Comparison of ENCODE assay signal across 15 cellular contexts in genomic region chr4:7800410-7800809, GRCh38.
DNase-seq lines count a peak whose midpoint lies in the region; ATAC-seq, FAIRE-seq and TF ChIP-seq lines count a peak whose summit lies in the region.
"Had no signal": no experiment of that assay in that cellular context is flagged by ENCODE, and none has a peak within 500 bp of the region (broad histone marks: within the 10 kb centered on the region; RNA-seq: fewer than 3 reads in every experiment).

No MANE protein-coding gene starts in this region.

- H3K4me1 Mint-ChIP-seq in GM23338: peaks cover 24% of the 10 kb centered on the region
- H3K4me1 Mint-ChIP-seq in WTC11: peaks cover 14% of the 10 kb centered on the region
- peaks cover 5 to 18% (median 14%) of the 10 kb centered on the region in 7 donors for H3K4me1 Mint-ChIP-seq in naive thymus-derived CD4-positive, alpha-beta T cell

- H4K91ac ChIP-seq in mesenchymal stem cell (ENCODE audit: low read length): no peak overlapping the region

- no peak overlapping the region for H3K27ac ChIP-seq in GM23338 (ENCODE audit: low read depth)
- H3K27ac ChIP-seq in mesenchymal stem cell (ENCODE audit: low read length, poor library complexity, severe bottlenecking): no peak overlapping the region
- no peak overlapping the region for H3K27ac ChIP-seq in HepG2 (ENCODE audit: extremely low read length, insufficient read depth, low read length)
- H3K27ac ChIP-seq in naive thymus-derived CD4-positive, alpha-beta T cell (ENCODE audit: low read depth, low read length): no peak overlapping the region
- H3K27ac ChIP-seq: BLaER1 treated with 17β-estradiol and CSF1 and Interleukin-3, amounts not matched to agents 10 nM and 100 nM had no signal

- WGBS in mesenchymal stem cell: 93% methylated on average over 22 of the region's 22 CpGs
- WGBS in HepG2 (ENCODE audit: low lambda C conversion rate): 97% methylated on average over 22 of the region's 22 CpGs

- no peak for TF ChIP-seq POLR2A in HepG2 (IDR thresholded peaks at IDR 0.05; ENCODE audit: insufficient read depth in 1 of 2, low read depth in 2 of 2, low read length in 2 of 2)

- no peak overlapping the region for H3K4me3 Mint-ChIP-seq in GM23338
- no peak overlapping the region for H3K4me3 Mint-ChIP-seq in WTC11
- no peak overlapping the region for H3K4me3 Mint-ChIP-seq in naive thymus-derived CD4-positive, alpha-beta T cell
- H3K4me3 Mint-ChIP-seq: CD4-positive, CD25-positive, alpha-beta regulatory T cell had no signal

- H3K36me3 Mint-ChIP-seq in GM23338 (ENCODE audit: low read depth) (peaks cover 34% of the 10 kb centered on the region), WTC11 (peaks cover 35% of the 10 kb centered on the region)
- peaks cover 10 to 39% (median 34%) of the 10 kb centered on the region in 5 donors for H3K36me3 Mint-ChIP-seq in naive thymus-derived CD4-positive, alpha-beta T cell

- H3K23ac ChIP-seq in mesenchymal stem cell (ENCODE audit: low read length in 2 of 2): no peak overlapping the region

- H3K9me3 Mint-ChIP-seq in GM23338 (peaks cover 6% of the 10 kb centered on the region), WTC11 (peaks cover 13% of the 10 kb centered on the region)
- H3K9me3 Mint-ChIP-seq in naive thymus-derived CD4-positive, alpha-beta T cell: peaks cover 0 to 2% (median 0%) of the 10 kb centered on the region in 11 donors
- H3K9me3 Mint-ChIP-seq: CD4-positive, CD25-positive, alpha-beta regulatory T cell had no signal

- TF ChIP-seq RAD21 in HepG2 (CRISPR knock-in tag; IDR thresholded peaks at IDR 0.05): no peak

- no peaks in the 10 kb centered on the region for H3F3A ChIP-seq in GM23338 (replicated peaks; ENCODE audit: low read depth)

- peaks cover 7% of the 10 kb centered on the region for H3K4me1 ChIP-seq in GM23338 (ENCODE audit: insufficient read depth)
- peaks cover 8% of the 10 kb centered on the region for H3K4me1 ChIP-seq in mesenchymal stem cell (ENCODE audit: control insufficient read depth, insufficient read depth, low read depth, low read length)
- H3K4me1 ChIP-seq in HepG2 (ENCODE audit: insufficient read depth, low read length): peaks cover 18% of the 10 kb centered on the region
- no peaks in the 10 kb centered on the region for H3K4me1 ChIP-seq in naive thymus-derived CD4-positive, alpha-beta T cell (ENCODE audit: control insufficient read depth in 2 of 2, insufficient read depth in 2 of 2, low read length in 2 of 2)

- ATAC-seq in GM23338 (no peak), WTC11 (no peak), GM18867 (IDR thresholded peaks at IDR 0.05; ENCODE audit: unreplicated experiment) (no peak), HepG2 (no peak)
- no peak for ATAC-seq in naive thymus-derived CD4-positive, alpha-beta T cell

- H3K9me2 ChIP-seq in GM23338 (ENCODE audit: insufficient read depth): no peaks in the 10 kb centered on the region

- CTCF ChIA-PET in WTC11 (lab: Charles Lee) (interaction anchor here (0.6 to 3.7 kb wide), 5 partner anchors 8 to 368 kb away, joined by 3 to 41 read pairs (median 6); no protein-coding TSS in a partner anchor), HepG2 (lab: Yijun Ruan, JAX; ENCODE audit: low intra/inter-chr PET ratio, low total read pairs) (no interaction called here)
- CTCF ChIA-PET in naive thymus-derived CD4-positive, alpha-beta T cell (lab: Charles Lee): interaction anchor here (0.8 to 2.3 kb wide), 3 partner anchors 32 to 608 kb away, joined by 3 to 17 read pairs (median 3); partner anchors contain the start of gene SORCS2

- H2BK12ac ChIP-seq in mesenchymal stem cell (ENCODE audit: low read length in 2 of 2): no peak overlapping the region

- no peak overlapping the region for H2AFZ ChIP-seq in GM23338
- no peak overlapping the region for H2AFZ ChIP-seq in mesenchymal stem cell (ENCODE audit: low read depth, low read length)
- no peak overlapping the region for H2AFZ ChIP-seq in HepG2 (ENCODE audit: low read length)

- H3K18ac ChIP-seq in mesenchymal stem cell (ENCODE audit: low read depth in 1 of 2, low read length in 2 of 2): no peak overlapping the region

- intact Hi-C loops in posterior vena cava (cut with DNase I) (loop anchor here (5.0 to 10.0 kb wide), 3 partner anchors 38 to 782 kb away; partner anchors contain the start of gene GPR78 (in 1 of the 2)), HepG2 (cut with micrococcal nuclease; ENCODE audit: unreplicated experiment) (no loop called here)
- intact Hi-C loops in naive thymus-derived CD4-positive, alpha-beta T cell (cut with micrococcal nuclease): loop anchor here (5.0 to 10.0 kb wide), 4 partner anchors 67 to 276 kb away; no protein-coding TSS in a partner anchor

- POLR2A ChIA-PET in WTC11 (lab: Charles Lee) (no interaction called here), HepG2 (lab: Yijun Ruan, JAX) (no interaction called here)
- POLR2A ChIA-PET in naive thymus-derived CD4-positive, alpha-beta T cell (lab: Charles Lee): no interaction called here

- H3K27ac Mint-ChIP-seq in GM23338 (peak overlapping the region; percentile 1; the same call in 1 of the 2 replicates), WTC11 (0 out of 2 replicates have a peak overlapping the region, but pooled peaks have one; percentile 14)
- H3K27ac Mint-ChIP-seq in naive thymus-derived CD4-positive, alpha-beta T cell: peak overlapping the region in 1 of 9 donors; percentile 11

- H3K79me2 ChIP-seq in GM23338 (replicated peaks; ENCODE audit: insufficient read depth): no peaks in the 10 kb centered on the region
- H3K79me2 ChIP-seq in HepG2 (ENCODE audit: insufficient read depth, low read length): no peaks in the 10 kb centered on the region

- peaks cover 7% of the 10 kb centered on the region; the same call in 1 of the 2 replicates for H4K20me1 ChIP-seq in GM23338 (replicated peaks; ENCODE audit: insufficient read depth)
- no peaks in the 10 kb centered on the region for H4K20me1 ChIP-seq in HepG2 (ENCODE audit: insufficient read depth, low read length)

- H3K36me3 ChIP-seq in GM23338 (ENCODE audit: insufficient read depth) (0 out of 2 replicates have a peak, but pooled peaks cover 3% of the 10 kb centered on the region), mesenchymal stem cell (ENCODE audit: control insufficient read depth in 1 of 2, insufficient read depth in 2 of 2, low read depth in 1 of 2, low read length in 2 of 2) (peaks cover 46 to 67% of the 10 kb centered on the region in 2 experiments), HepG2 (replicated peaks in 1 of 2; ENCODE audit: control insufficient read depth in 1 of 2, insufficient read depth in 2 of 2, low read length in 2 of 2) (peaks cover 5 to 35% of the 10 kb centered on the region in 2 experiments; a peak in 3 of 5 replicates)
- H3K36me3 ChIP-seq in naive thymus-derived CD4-positive, alpha-beta T cell (ENCODE audit: control insufficient read depth in 2 of 3, insufficient read depth in 3 of 3, low read length in 3 of 3): peaks cover 0 to 28% (median 0%) of the 10 kb centered on the region in 3 experiments

- H3K9me3 ChIP-seq in mesenchymal stem cell (ENCODE audit: control insufficient read depth, low read length) (no peaks in the 10 kb centered on the region), HepG2 (ENCODE audit: low read length) (no peaks in the 10 kb centered on the region)
- no peaks in the 10 kb centered on the region for H3K9me3 ChIP-seq in naive thymus-derived CD4-positive, alpha-beta T cell (ENCODE audit: control insufficient read depth in 2 of 3, low read length in 3 of 3)

- peak overlapping the region; percentile 9 for H2BK120ac ChIP-seq in mesenchymal stem cell (ENCODE audit: low read depth, low read length)

- no peak overlapping the region for H2BK5ac ChIP-seq in mesenchymal stem cell (ENCODE audit: low read depth, low read length, poor library complexity, severe bottlenecking)

- BruUV-seq in HepG2 (replicated peaks; lab: Mats Ljungman, UMichigan): no TSS peak

- H2BK15ac ChIP-seq in mesenchymal stem cell (ENCODE audit: low read depth, poor library complexity, severe bottlenecking): no peak overlapping the region

- no peak overlapping the region for H3K9ac ChIP-seq in mesenchymal stem cell (ENCODE audit: low read length)
- H3K9ac ChIP-seq in HepG2 (ENCODE audit: insufficient read depth, low read depth, low read length): no peak overlapping the region
- H3K9ac ChIP-seq: BLaER1 treated with 17β-estradiol and CSF1 and Interleukin-3, amounts not matched to agents 10 nM and 100 nM had no signal

- no peak overlapping the region for H4K8ac ChIP-seq in mesenchymal stem cell (ENCODE audit: low read length)

- TF ChIP-seq CTCF in GM23338 (conservative IDR thresholded peaks at IDR 0.05; ENCODE audit: low read depth in 2 of 2) (no peak), WTC11 (IDR thresholded peaks at IDR 0.05) (no peak), HepG2 (CRISPR knock-in tag; IDR thresholded peaks at IDR 0.05) (no peak)

- no peak overlapping the region for H2AK5ac ChIP-seq in mesenchymal stem cell (ENCODE audit: low read length, severe bottlenecking)

- H3K4me2 ChIP-seq in GM23338: no peak overlapping the region
- no peak overlapping the region for H3K4me2 ChIP-seq in mesenchymal stem cell (ENCODE audit: low read length, poor library complexity, severe bottlenecking)
- H3K4me2 ChIP-seq in HepG2 (ENCODE audit: low read depth, low read length): no peak overlapping the region
- H3K4me2 ChIP-seq: BLaER1 treated with 17β-estradiol and CSF1 and Interleukin-3, amounts not matched to agents 10 nM and 100 nM had no signal

- no peak for TF ChIP-seq EP300 in HepG2 (IDR thresholded peaks at IDR 0.05; ENCODE audit: low read depth in 2 of 2, low read length in 2 of 2)
- TF ChIP-seq EP300 in HepG2 (CRISPR knock-in tag; IDR thresholded peaks at IDR 0.05; ENCODE audit: borderline replicate concordance): no peak

- H3K4ac ChIP-seq in mesenchymal stem cell (ENCODE audit: low read depth in 1 of 2, low read length in 2 of 2): no peak overlapping the region

- no peak overlapping the region for H3K14ac ChIP-seq in mesenchymal stem cell (ENCODE audit: low read length in 2 of 2)

- FAIRE-seq in HepG2 (lab: Jason Lieb, UNC): no peak
- FAIRE-seq: H54, HTR-8/SVneo had no signal

- peaks cover 37% of the 10 kb centered on the region for H3K79me1 ChIP-seq in mesenchymal stem cell (replicated peaks; ENCODE audit: low read length, poor library complexity, severe bottlenecking)

- H3K4me3 ChIP-seq in GM23338 (no peak overlapping the region), mesenchymal stem cell (ENCODE audit: insufficient read depth in 1 of 2, low read depth in 1 of 2, low read length in 2 of 2) (no peak overlapping the region), HepG2 (replicated peaks in 1 of 3; ENCODE audit: insufficient read depth in 1 of 3, low read depth in 2 of 3, low read length in 3 of 3) (no peak overlapping the region)
- H3K4me3 ChIP-seq in naive thymus-derived CD4-positive, alpha-beta T cell (ENCODE audit: low read length): no peak overlapping the region
- H3K4me3 ChIP-seq: BLaER1 treated with 17β-estradiol and CSF1 and Interleukin-3, amounts not matched to agents 10 nM and 100 nM had no signal

- H3K27me3 Mint-ChIP-seq in GM23338 (ENCODE audit: insufficient read depth, low read depth, poor library complexity) (peaks cover 5% of the 10 kb centered on the region), WTC11 (ENCODE audit: low read depth) (no peaks in the 10 kb centered on the region)
- H3K27me3 Mint-ChIP-seq in naive thymus-derived CD4-positive, alpha-beta T cell: no peaks in the 10 kb centered on the region
- H3K27me3 Mint-ChIP-seq: CD4-positive, CD25-positive, alpha-beta regulatory T cell had no signal

- DNase-seq in GM23338 (ENCODE audit: low spot score) (no peak), WTC11 (ENCODE audit: low spot score) (no peak), mesenchymal stem cell (no peak), posterior vena cava (ENCODE audit: low spot score) (peak; percentile 58), HepG2 (ENCODE audit: low spot score) (no peak), epidermal melanocyte (ENCODE audit: insufficient read length, low spot score) (no peak)
- no peak for DNase-seq in naive thymus-derived CD4-positive, alpha-beta T cell
- DNase-seq: ACHN; Calu3; CD4-positive, CD25-positive, alpha-beta regulatory T cell; DMS 273 treated with DMSO at 0.1 percent for 48 hours had no signal

- H3K27me3 ChIP-seq in GM23338 (ENCODE audit: insufficient read depth): no peaks in the 10 kb centered on the region
- H3K27me3 ChIP-seq in mesenchymal stem cell (ENCODE audit: control insufficient read depth in 1 of 2, insufficient read depth in 1 of 2, low read length in 2 of 2): no peaks in the 10 kb centered on the region
- H3K27me3 ChIP-seq in HepG2 (ENCODE audit: control insufficient read depth in 1 of 2, insufficient read depth in 2 of 2, low read length in 2 of 2): no peaks in the 10 kb centered on the region
- no peaks in the 10 kb centered on the region for H3K27me3 ChIP-seq in naive thymus-derived CD4-positive, alpha-beta T cell (ENCODE audit: control insufficient read depth in 2 of 2, insufficient read depth in 2 of 2, low read length in 2 of 2)
- H3K27me3 ChIP-seq: BLaER1 treated with 17β-estradiol and CSF1 and Interleukin-3, amounts not matched to agents 10 nM and 100 nM had no signal

- in situ Hi-C loops in HepG2 (cut with HindIII; ENCODE audit: extremely low pct_ligation_motif_present, low pct_unique_long_range_greater_than_20kb): loop anchor here (5.0 kb wide), 3 partner anchors 33 to 187 kb away; no protein-coding TSS in a partner anchor
